In genomic region chr1:47685763-47686066, GRCh38 we compare ENCODE assay signal across 20 cellular contexts.
DNase-seq lines count a peak whose midpoint lies in the region; ATAC-seq and TF ChIP-seq lines count a peak whose summit lies in the region.
"Had no signal": no experiment of that assay in that cellular context is flagged by ENCODE, and none has a peak within 500 bp of the region (broad histone marks: within the 10 kb centered on the region; RNA-seq: fewer than 3 reads in every experiment).

No MANE protein-coding gene starts in this region.

- no TSS peak for BruUV-seq in PC-9 (replicated peaks; lab: Mats Ljungman, UMichigan)

- H3K4me3 Mint-ChIP-seq in chondrocyte (ENCODE audit: unreplicated experiment): no peak overlapping the region
- no peak overlapping the region for H3K4me3 Mint-ChIP-seq in mesothelial cell of epicardium
- H3K4me3 Mint-ChIP-seq: CD4-positive, CD25-positive, alpha-beta regulatory T cell; CD8-positive, alpha-beta memory T cell; GM23338 had no signal

- no peaks in the 10 kb centered on the region; the same call in 1 of the 2 replicates for H3F3A ChIP-seq in PC-9 (ENCODE audit: insufficient read depth, low read depth)

- H3K4me1 ChIP-seq in aorta (ENCODE audit: control insufficient read depth in 1 of 2, insufficient read depth in 2 of 2, low read length in 2 of 2) (peaks cover 0 to 3% of the 10 kb centered on the region in 2 donors), foreskin keratinocyte (no peaks in the 10 kb centered on the region), PC-9 (replicated peaks; ENCODE audit: insufficient read depth) (0 out of 2 replicates have a peak, but pooled peaks cover 6% of the 10 kb centered on the region)
- H3K4me1 ChIP-seq: BE2C had no signal

- H3K9me3 ChIP-seq in aorta (ENCODE audit: control insufficient read depth, low read length) (no peaks in the 10 kb centered on the region), PC-9 (ENCODE audit: insufficient read depth, low read depth) (no peaks in the 10 kb centered on the region), WERI-Rb-1 (ENCODE audit: severe bottlenecking) (no peaks in the 10 kb centered on the region)
- H3K9me3 ChIP-seq: BE2C had no signal

- DNase-seq in chondrocyte (ENCODE audit: low spot score) (no peak), mesothelial cell of epicardium (ENCODE audit: low spot score in 2 of 2, unreplicated experiment in 2 of 2) (no peak), sciatic nerve (ENCODE audit: low spot score) (no peak), aorta (no peak), foreskin keratinocyte (no peak), NCI-H1436 treated with DMSO at 0.1 percent for 48 hours (lab: John Stamatoyannopoulos, UW) (no peak), PC-9 (no peak), WERI-Rb-1 (no peak)
- DNase-seq: ACHN; BE2C; C1 segment of cervical spinal cord; CD4-positive, CD25-positive, alpha-beta regulatory T cell; CD8-positive, alpha-beta memory T cell; COR-L47; DMS 273 treated with DMSO at 0.1 percent for 48 hours; DMS53; DND-41; EL; HCEC 1CT had no signal

- H3K27me3 Mint-ChIP-seq in chondrocyte (ENCODE audit: low read depth): peaks cover 19% of the 10 kb centered on the region
- H3K27me3 Mint-ChIP-seq in mesothelial cell of epicardium (ENCODE audit: low read depth): peaks cover 39% of the 10 kb centered on the region

- POLR2A ChIA-PET in PC-9 (lab: Charles Lee; ENCODE audit: unreplicated experiment): no interaction called here

- H3K4me3 ChIP-seq in aorta (ENCODE audit: low read length in 2 of 2) (no peak overlapping the region), PC-9 (no peak overlapping the region), WERI-Rb-1 (ENCODE audit: low read depth, low read length) (no peak overlapping the region)
- H3K4me3 ChIP-seq: GM23338 had no signal

- 11 to 16% methylated on average over 2 of the region's 2 CpGs for WGBS in aorta, 2 donors

- CTCF ChIA-PET in PC-9 (lab: Charles Lee): no interaction called here

- no peaks in the 10 kb centered on the region for H3K36me3 ChIP-seq in aorta (ENCODE audit: control insufficient read depth in 1 of 2, insufficient read depth in 2 of 2, low read length in 1 of 2)
- no peaks in the 10 kb centered on the region for H3K36me3 ChIP-seq in PC-9 (ENCODE audit: low read depth)
- no peaks in the 10 kb centered on the region for H3K36me3 ChIP-seq in WERI-Rb-1
- H3K36me3 ChIP-seq: BE2C had no signal

- intact Hi-C loops in sciatic nerve (cut with DNase I) (no loop called here), aorta (cut with DNase I) (loop anchor here in 1 of 2 donors (5.0 kb wide), 1 partner anchor 113 kb away; no protein-coding TSS in a partner anchor), PC-9 (cut with micrococcal nuclease; ENCODE audit: unreplicated experiment) (no loop called here)

- H3K27ac Mint-ChIP-seq in chondrocyte (ENCODE audit: unreplicated experiment) (peak overlapping the region; percentile 95), mesothelial cell of epicardium (peak overlapping the region; percentile 97)
- H3K27ac Mint-ChIP-seq: CD4-positive, CD25-positive, alpha-beta regulatory T cell; CD8-positive, alpha-beta memory T cell; GM23338 had no signal

- no peaks in the 10 kb centered on the region for H3K9me2 ChIP-seq in PC-9 (ENCODE audit: insufficient read depth)

- H3K9me3 Mint-ChIP-seq in chondrocyte (ENCODE audit: low read depth) (no peaks in the 10 kb centered on the region), mesothelial cell of epicardium (no peaks in the 10 kb centered on the region)
- H3K9me3 Mint-ChIP-seq: CD4-positive, CD25-positive, alpha-beta regulatory T cell; CD8-positive, alpha-beta memory T cell; GM23338 had no signal

- ATAC-seq in sciatic nerve (peak; percentile 54), aorta (ENCODE audit: low FRiP score) (peak; percentile 39), foreskin keratinocyte (no peak)
- ATAC-seq: GM23338 had no signal

- H3K4me2 ChIP-seq in PC-9: no peak overlapping the region

- TF ChIP-seq CTCF in chondrocyte (IDR thresholded peaks at IDR 0.05) (no peak), mesothelial cell of epicardium (IDR thresholded peaks at IDR 0.05; ENCODE audit: unreplicated experiment) (no peak), foreskin keratinocyte (conservative IDR thresholded peaks at IDR 0.05) (no peak), PC-9 (conservative IDR thresholded peaks at IDR 0.05) (no peak), WERI-Rb-1 (IDR thresholded peaks at IDR 0.05; ENCODE audit: low read depth, low read length) (no peak)

- H4K20me1 ChIP-seq in PC-9 (ENCODE audit: insufficient read depth): no peaks in the 10 kb centered on the region

- H3K79me2 ChIP-seq in PC-9 (ENCODE audit: low read depth): no peaks in the 10 kb centered on the region

- H3K27ac ChIP-seq in aorta (ENCODE audit: low read depth in 1 of 2, low read length in 2 of 2) (peak overlapping the region; percentile 43 to 62), foreskin keratinocyte (no peak overlapping the region), PC-9 (no peak overlapping the region), WERI-Rb-1 (no peak overlapping the region)

- H3K27me3 ChIP-seq in aorta (ENCODE audit: control insufficient read depth in 1 of 2, insufficient read depth in 2 of 2, low read length in 1 of 2): no peaks in the 10 kb centered on the region
- H3K27me3 ChIP-seq in foreskin keratinocyte: peaks cover 49% of the 10 kb centered on the region
- no peaks in the 10 kb centered on the region for H3K27me3 ChIP-seq in PC-9 (ENCODE audit: insufficient read depth, low read depth)
- H3K27me3 ChIP-seq in WERI-Rb-1 (ENCODE audit: insufficient read depth, low read depth, severe bottlenecking): no peaks in the 10 kb centered on the region
- H3K27me3 ChIP-seq: BE2C had no signal

- H3K36me3 Mint-ChIP-seq in chondrocyte (ENCODE audit: low read depth) (no peaks in the 10 kb centered on the region), mesothelial cell of epicardium (no peaks in the 10 kb centered on the region)
- H3K36me3 Mint-ChIP-seq: CD4-positive, CD25-positive, alpha-beta regulatory T cell; CD8-positive, alpha-beta memory T cell had no signal

- H3K4me1 Mint-ChIP-seq in chondrocyte (ENCODE audit: low read depth) (peaks cover 42% of the 10 kb centered on the region), mesothelial cell of epicardium (peaks cover 63% of the 10 kb centered on the region)
- H3K4me1 Mint-ChIP-seq: CD4-positive, CD25-positive, alpha-beta regulatory T cell; CD8-positive, alpha-beta memory T cell had no signal

- no peak overlapping the region for H2AFZ ChIP-seq in PC-9

Comparison
In these comparisons a context has a peak if more than half of its experiments do, and no peak if none do; other contexts are left out.
1. H3K27ac ChIP-seq: peak in aorta (2 of 2); none in foreskin keratinocyte (single experiment), PC-9 (single experiment) and WERI-Rb-1 (single experiment).